10 cellular contexts compared by ENCODE assay signal in genomic region chr1:37670133-37670532, GRCh38. TPM values are rescaled to one million over a fixed set of nuclear protein-coding genes. Genes with fewer than 3 reads are reported as not detected.
"Had no signal": no experiment of that assay in that cellular context is flagged by ENCODE, and none has a peak within 500 bp of the region (broad histone marks: within the 10 kb centered on the region; RNA-seq: fewer than 3 reads in every experiment).

No MANE protein-coding gene starts in this region.

- H3K9me3 Mint-ChIP-seq: IgD-negative memory B cell had no signal

- H3K4me2 ChIP-seq: KMS-11 had no signal

- H3K27ac Mint-ChIP-seq: IgD-negative memory B cell had no signal

- H3K27me3 Mint-ChIP-seq: IgD-negative memory B cell had no signal

- ATAC-seq: HepG2, K562 had no signal

- DNase-seq: IMR-90, KBM-7, KG1 had no signal

- H3K4me3 ChIP-seq: K562 had no signal

- H3K36me3 Mint-ChIP-seq: IgD-negative memory B cell had no signal

- H3K4me3 Mint-ChIP-seq: IgD-negative memory B cell had no signal

- H3K27ac ChIP-seq: HL-60, KMS-11 had no signal

- H3K9ac ChIP-seq: KMS-11 had no signal

RNA-seq across cellular contexts. Expression of gene RSPO1, which starts 35.4 kb away (rescaled TPM):
- total RNA-seq: HepG2, HT-29, HT1080, IMR-90, K562 had no signal
- polyA plus RNA-seq: HepG2, IgD-negative memory B cell, IMR-90, K562 had no signal
